Comparison of ENCODE assay signal across 8 cellular contexts in genomic region chr2:113876503-113877387, GRCh38.
A peak's percentile ranks its signal among the peaks of the same experiment; 100 is the strongest.
DNase-seq lines count a peak whose midpoint lies in the region; ATAC-seq lines count a peak whose summit lies in the region.

No MANE protein-coding gene starts in this region.

- peak; percentile 88 to 92 for ATAC-seq in activated CD4-positive, CD25-positive, alpha-beta regulatory T cell treated with anti-CD3 and anti-CD28 coated beads, Interleukin-2, amount 50 U/mL, for 24 hours
- ATAC-seq in HG03039 (IDR thresholded peaks at IDR 0.05; ENCODE audit: unreplicated experiment): no peak
- no peak for ATAC-seq in HG03439 (IDR thresholded peaks at IDR 0.05; ENCODE audit: unreplicated experiment)

- DNase-seq in NCI-H1092 treated with DMSO at 0.1 percent for 48 hours (lab: John Stamatoyannopoulos, UW) (peak; percentile 60), GM19238 (ENCODE audit: insufficient read length, low spot score) (no peak), globus pallidus (ENCODE audit: low spot score) (no peak)
- DNase-seq in effector CD4-positive, alpha-beta T cell: peak; percentile 56
- DNase-seq in stimulated activated CD4-positive, alpha-beta T cell treated with anti-CD3 and anti-CD28 coated beads, Interleukin-2, amount 100 ng/mL, for 24 hours: peak; percentile 62 to 68

Comparison
In these comparisons a context has a peak if more than half of its experiments do, and no peak if none do; other contexts are left out.
1. DNase-seq: peak in NCI-H1092 treated with DMSO at 0.1 percent for 48 hours (single experiment), effector CD4-positive, alpha-beta T cell (single experiment) and stimulated activated CD4-positive, alpha-beta T cell treated with anti-CD3 and anti-CD28 coated beads, Interleukin-2, amount 100 ng/mL, for 24 hours (2 of 2); none in GM19238 (single experiment) and globus pallidus (single experiment).
2. ATAC-seq: peak in activated CD4-positive, CD25-positive, alpha-beta regulatory T cell treated with anti-CD3 and anti-CD28 coated beads, Interleukin-2, amount 50 U/mL, for 24 hours (2 of 2); none in HG03039 (single experiment) and HG03439 (single experiment).